Comparison of ENCODE assay signal across 13 cellular contexts in genomic region chr4:25814323-25814722, GRCh38. TPM values are rescaled to one million over a fixed set of nuclear protein-coding genes. Genes with fewer than 3 reads are reported as not detected.
DNase-seq lines count a peak whose midpoint lies in the region; ATAC-seq and TF ChIP-seq lines count a peak whose summit lies in the region.
"Had no signal": no experiment of that assay in that cellular context is flagged by ENCODE, and none has a peak within 500 bp of the region (broad histone marks: within the 10 kb centered on the region; RNA-seq: fewer than 3 reads in every experiment).

No MANE protein-coding gene starts in this region.

- no peak for TF ChIP-seq EP300 in esophagus muscularis mucosa (IDR thresholded peaks at IDR 0.05)

- WGBS in esophagus muscularis mucosa = 40% methylated on average over 10 of the region's 10 CpGs

- peak; percentile 71 for DNase-seq in Right ventricle myocardium inferior (ENCODE audit: missing footprints)
- no peak for DNase-seq in cardiac septum (ENCODE audit: low spot score)
- DNase-seq in esophagus muscularis mucosa (ENCODE audit: extremely low spot score) = no peak
- DNase-seq in naive thymus-derived CD4-positive, alpha-beta T cell = no peak
- peak; percentile 52 for DNase-seq in ureter (ENCODE audit: low spot score)
- no peak for DNase-seq in CD8-positive, alpha-beta memory T cell
- DNase-seq in activated naive CD4-positive, alpha-beta T cell (lab: John Stamatoyannopoulos, UW) = no peak
- no peak for DNase-seq in activated CD8-positive, alpha-beta memory T cell treated with anti-CD3 and anti-CD28 coated beads, Interleukin-2, amount 10 ng/mL, durations not matched to agents 7 days and 5 days
- DNase-seq: 8988T; activated CD4-positive, alpha-beta T cell treated with anti-CD3 and anti-CD28 coated beads, Interleukin-2, amount 50 U/mL, for 1 hour; activated naive CD8-positive, alpha-beta T cell treated with anti-CD3 and anti-CD28 coated beads for 36 hours; stimulated activated CD4-positive, alpha-beta T cell treated with anti-CD3 and anti-CD28 coated beads, Interleukin-1b, Interleukin-23, amount 100 ng/mL, for 48 hours had no signal

- peak overlapping the region; percentile 22 to 60 (median 28) for H3K27ac ChIP-seq in esophagus muscularis mucosa (replicated peaks in 1 of 4)
- H3K27ac ChIP-seq in naive thymus-derived CD4-positive, alpha-beta T cell (ENCODE audit: low read depth, low read length) = no peak overlapping the region
- no peak overlapping the region for H3K27ac ChIP-seq in CD8-positive, alpha-beta memory T cell (ENCODE audit: low read depth, low read length)

- no peaks in the 10 kb centered on the region for H3K27me3 ChIP-seq in esophagus muscularis mucosa
- H3K27me3 ChIP-seq in naive thymus-derived CD4-positive, alpha-beta T cell (ENCODE audit: control insufficient read depth in 2 of 2, insufficient read depth in 2 of 2, low read length in 2 of 2) = no peaks in the 10 kb centered on the region
- no peaks in the 10 kb centered on the region for H3K27me3 ChIP-seq in CD8-positive, alpha-beta memory T cell (ENCODE audit: insufficient read depth, low read length, poor library complexity, severe bottlenecking)

- ATAC-seq in Right ventricle myocardium inferior = no peak
- peak; percentile 34 for ATAC-seq in naive thymus-derived CD4-positive, alpha-beta T cell
- ATAC-seq in activated CD8-positive, alpha-beta memory T cell treated with anti-CD3 and anti-CD28 coated beads, Interleukin-2, amount 10 ng/mL, durations not matched to agents 7 days and 5 days = no peak

- no peak for TF ChIP-seq CTCF in esophagus muscularis mucosa (IDR thresholded peaks at IDR 0.05)

- CTCF ChIA-PET in naive thymus-derived CD4-positive, alpha-beta T cell (lab: Charles Lee) = no interaction called here
- CTCF ChIA-PET in CD8-positive, alpha-beta memory T cell (lab: Charles Lee) = no interaction called here
- CTCF ChIA-PET in activated CD8-positive, alpha-beta memory T cell treated with anti-CD3 and anti-CD28 coated beads, Interleukin-2, amount 10 ng/mL, durations not matched to agents 7 days and 5 days (lab: Charles Lee) = no interaction called here

- H3K4me3 ChIP-seq in esophagus muscularis mucosa = no peak overlapping the region
- no peak overlapping the region for H3K4me3 ChIP-seq in naive thymus-derived CD4-positive, alpha-beta T cell (ENCODE audit: low read length)
- no peak overlapping the region for H3K4me3 ChIP-seq in CD8-positive, alpha-beta memory T cell (ENCODE audit: low read length)
- H3K4me3 ChIP-seq: lung had no signal

- H3K27ac Mint-ChIP-seq in naive thymus-derived CD4-positive, alpha-beta T cell = no peak overlapping the region
- H3K27ac Mint-ChIP-seq in CD8-positive, alpha-beta memory T cell = peak overlapping the region in 1 of 8 donors; percentile 51
- no peak overlapping the region for H3K27ac Mint-ChIP-seq in activated CD8-positive, alpha-beta memory T cell treated with anti-CD3 and anti-CD28 coated beads, Interleukin-2, amount 10 ng/mL, durations not matched to agents 7 days and 5 days
- H3K27ac Mint-ChIP-seq: activated naive CD8-positive, alpha-beta T cell treated with anti-CD3 and anti-CD28 coated beads for 36 hours had no signal

- peaks cover 0 to 2% (median 0%) of the 10 kb centered on the region in 4 donors for H3K36me3 ChIP-seq in esophagus muscularis mucosa
- peaks cover 4 to 43% (median 8%) of the 10 kb centered on the region in 3 experiments for H3K36me3 ChIP-seq in naive thymus-derived CD4-positive, alpha-beta T cell (ENCODE audit: control insufficient read depth in 2 of 3, insufficient read depth in 3 of 3, low read length in 3 of 3)
- peaks cover 40% of the 10 kb centered on the region for H3K36me3 ChIP-seq in CD8-positive, alpha-beta memory T cell (ENCODE audit: insufficient read depth, low read length)

- intact Hi-C loops in Right ventricle myocardium inferior (cut with DNase I) = no loop called here
- intact Hi-C loops in cardiac septum (cut with DNase I) = no loop called here
- intact Hi-C loops in esophagus muscularis mucosa (cut with DNase I) = no loop called here
- intact Hi-C loops in naive thymus-derived CD4-positive, alpha-beta T cell (cut with micrococcal nuclease) = no loop called here

- no peaks in the 10 kb centered on the region for H3K9me3 ChIP-seq in esophagus muscularis mucosa
- no peaks in the 10 kb centered on the region for H3K9me3 ChIP-seq in naive thymus-derived CD4-positive, alpha-beta T cell (ENCODE audit: control insufficient read depth in 2 of 3, low read length in 3 of 3)
- H3K9me3 ChIP-seq in CD8-positive, alpha-beta memory T cell (ENCODE audit: low read length) = no peaks in the 10 kb centered on the region

- POLR2A ChIA-PET in naive thymus-derived CD4-positive, alpha-beta T cell (lab: Charles Lee) = no interaction called here
- POLR2A ChIA-PET in CD8-positive, alpha-beta memory T cell (lab: Charles Lee) = no interaction called here

- H3K36me3 Mint-ChIP-seq in naive thymus-derived CD4-positive, alpha-beta T cell = peaks cover 23 to 70% (median 43%) of the 10 kb centered on the region in 5 donors
- peaks cover 7 to 95% (median 39%) of the 10 kb centered on the region in 3 donors for H3K36me3 Mint-ChIP-seq in CD8-positive, alpha-beta memory T cell
- H3K36me3 Mint-ChIP-seq in activated CD8-positive, alpha-beta memory T cell treated with anti-CD3 and anti-CD28 coated beads, Interleukin-2, amount 10 ng/mL, durations not matched to agents 7 days and 5 days = peaks cover 44% of the 10 kb centered on the region

- H3K27me3 Mint-ChIP-seq in naive thymus-derived CD4-positive, alpha-beta T cell = no peaks in the 10 kb centered on the region
- H3K27me3 Mint-ChIP-seq in CD8-positive, alpha-beta memory T cell = no peaks in the 10 kb centered on the region
- no peaks in the 10 kb centered on the region for H3K27me3 Mint-ChIP-seq in activated CD8-positive, alpha-beta memory T cell treated with anti-CD3 and anti-CD28 coated beads, Interleukin-2, amount 10 ng/mL, durations not matched to agents 7 days and 5 days
- H3K27me3 Mint-ChIP-seq: activated naive CD8-positive, alpha-beta T cell treated with anti-CD3 and anti-CD28 coated beads for 36 hours had no signal

- TF ChIP-seq POLR2A in esophagus muscularis mucosa (IDR thresholded peaks at IDR 0.05; ENCODE audit: low read depth) = no peak

- H3K4me1 Mint-ChIP-seq in naive thymus-derived CD4-positive, alpha-beta T cell = peaks cover 0 to 4% (median 0%) of the 10 kb centered on the region in 7 donors
- H3K4me1 Mint-ChIP-seq in CD8-positive, alpha-beta memory T cell = peaks cover 0 to 2% (median 0%) of the 10 kb centered on the region in 3 donors
- no peaks in the 10 kb centered on the region for H3K4me1 Mint-ChIP-seq in activated CD8-positive, alpha-beta memory T cell treated with anti-CD3 and anti-CD28 coated beads, Interleukin-2, amount 10 ng/mL, durations not matched to agents 7 days and 5 days

- H3K4me1 ChIP-seq in esophagus muscularis mucosa = peaks cover 14 to 31% (median 24%) of the 10 kb centered on the region in 4 donors
- no peaks in the 10 kb centered on the region for H3K4me1 ChIP-seq in naive thymus-derived CD4-positive, alpha-beta T cell (ENCODE audit: control insufficient read depth in 2 of 2, insufficient read depth in 2 of 2, low read length in 2 of 2)
- H3K4me1 ChIP-seq in CD8-positive, alpha-beta memory T cell (ENCODE audit: insufficient read depth, low read length) = no peaks in the 10 kb centered on the region

- H3K4me3 Mint-ChIP-seq in naive thymus-derived CD4-positive, alpha-beta T cell = no peak overlapping the region
- H3K4me3 Mint-ChIP-seq in CD8-positive, alpha-beta memory T cell = no peak overlapping the region
- H3K4me3 Mint-ChIP-seq in activated CD8-positive, alpha-beta memory T cell treated with anti-CD3 and anti-CD28 coated beads, Interleukin-2, amount 10 ng/mL, durations not matched to agents 7 days and 5 days = no peak overlapping the region
- H3K4me3 Mint-ChIP-seq: activated naive CD8-positive, alpha-beta T cell treated with anti-CD3 and anti-CD28 coated beads for 36 hours had no signal

- no peaks in the 10 kb centered on the region for H3K9me3 Mint-ChIP-seq in naive thymus-derived CD4-positive, alpha-beta T cell
- H3K9me3 Mint-ChIP-seq in CD8-positive, alpha-beta memory T cell = no peaks in the 10 kb centered on the region
- no peaks in the 10 kb centered on the region for H3K9me3 Mint-ChIP-seq in activated CD8-positive, alpha-beta memory T cell treated with anti-CD3 and anti-CD28 coated beads, Interleukin-2, amount 10 ng/mL, durations not matched to agents 7 days and 5 days (ENCODE audit: low read depth)
- H3K9me3 Mint-ChIP-seq: activated naive CD8-positive, alpha-beta T cell treated with anti-CD3 and anti-CD28 coated beads for 36 hours had no signal

RNA-seq across cellular contexts. Expression of gene SEL1L3, which starts 48.5 kb away (rescaled TPM):
- total RNA-seq in Right ventricle myocardium inferior (3.9 TPM), cardiac septum (3.3 TPM), esophagus muscularis mucosa (10 to 100 TPM in 1 of 4 donors, 1 to 10 TPM in 3; 3.3 to 11.7 (median 5.7) TPM), ureter (100 TPM)
- 10 to 100 TPM; 38.1 to 55.8 (median 47.0) TPM for total RNA-seq in naive thymus-derived CD4-positive, alpha-beta T cell
- 10 to 100 TPM; 15.9 to 30.1 TPM for polyA plus RNA-seq in naive thymus-derived CD4-positive, alpha-beta T cell
- total RNA-seq in CD8-positive, alpha-beta memory T cell = 10 to 100 TPM; 36.4 to 46.2 TPM
- polyA plus RNA-seq in CD8-positive, alpha-beta memory T cell = 63.7 TPM
- total RNA-seq in activated CD8-positive, alpha-beta memory T cell treated with anti-CD3 and anti-CD28 coated beads, Interleukin-2, amount 10 ng/mL, durations not matched to agents 7 days and 5 days = 10 to 100 TPM; 66.3 to 82.8 TPM

Comparison
In these comparisons a context has a peak if more than half of its experiments do, and no peak if none do; other contexts are left out.
1. DNase-seq: peak in Right ventricle myocardium inferior (single experiment) and ureter (single experiment); none in cardiac septum (single experiment), esophagus muscularis mucosa (single experiment), naive thymus-derived CD4-positive, alpha-beta T cell (0 of 9), CD8-positive, alpha-beta memory T cell (0 of 5), activated naive CD4-positive, alpha-beta T cell (0 of 4) and activated CD8-positive, alpha-beta memory T cell treated with anti-CD3 and anti-CD28 coated beads, Interleukin-2, amount 10 ng/mL, durations not matched to agents 7 days and 5 days (single experiment).
2. H3K27ac ChIP-seq: peak in esophagus muscularis mucosa (4 of 4); none in naive thymus-derived CD4-positive, alpha-beta T cell (single experiment) and CD8-positive, alpha-beta memory T cell (single experiment).